ENCODE assay signal across 18 cellular contexts in genomic region chr2:11835403-11835802, GRCh38.
DNase-seq lines count a peak whose midpoint lies in the region; TF ChIP-seq lines count a peak whose summit lies in the region.
"Had no signal": no experiment of that assay in that cellular context is flagged by ENCODE, and none has a peak within 500 bp of the region (broad histone marks: within the 10 kb centered on the region; RNA-seq: fewer than 3 reads in every experiment).

No MANE protein-coding gene starts in this region.

- H3K4me1 ChIP-seq in Karpas-422 (ENCODE audit: low read length): peaks cover 79% of the 10 kb centered on the region
- H3K4me1 ChIP-seq in mesenchymal stem cell (ENCODE audit: control insufficient read depth, insufficient read depth, low read depth, low read length): peaks cover 2% of the 10 kb centered on the region

- H3K4me3 ChIP-seq in Karpas-422 (ENCODE audit: low read length) (peak overlapping the region; percentile 67), mesenchymal stem cell (ENCODE audit: insufficient read depth in 1 of 2, low read depth in 1 of 2, low read length in 2 of 2) (no peak overlapping the region)
- H3K4me3 ChIP-seq: GM12878, MG63, psoas muscle, upper lobe of left lung had no signal

- H2BK12ac ChIP-seq in mesenchymal stem cell (ENCODE audit: low read length in 2 of 2): peak overlapping the region in 1 of 2 experiments; percentile 49

- H3K14ac ChIP-seq in mesenchymal stem cell (ENCODE audit: low read length in 2 of 2): no peak overlapping the region

- no peak overlapping the region for H2BK5ac ChIP-seq in mesenchymal stem cell (ENCODE audit: low read depth, low read length, poor library complexity, severe bottlenecking)

- H2AK5ac ChIP-seq in mesenchymal stem cell (ENCODE audit: low read length, severe bottlenecking): no peak overlapping the region

- H3K18ac ChIP-seq in mesenchymal stem cell (ENCODE audit: low read depth in 1 of 2, low read length in 2 of 2): no peak overlapping the region

- no peaks in the 10 kb centered on the region for H3K9me3 ChIP-seq in Karpas-422 (ENCODE audit: low read length)
- peaks cover 8% of the 10 kb centered on the region for H3K9me3 ChIP-seq in mesenchymal stem cell (ENCODE audit: control insufficient read depth, low read length)
- H3K9me3 ChIP-seq: psoas muscle had no signal

- 98% methylated on average over 3 of the region's 4 CpGs for WGBS in mesenchymal stem cell

- H3K9me2 ChIP-seq in Karpas-422 (replicated peaks; ENCODE audit: insufficient read depth, low read length): no peaks in the 10 kb centered on the region

- no peaks in the 10 kb centered on the region for H4K20me1 ChIP-seq in Karpas-422 (ENCODE audit: insufficient read depth, low read depth, low read length)

- peak; percentile 10 for DNase-seq in NCI-H2227 (lab: John Stamatoyannopoulos, UW; ENCODE audit: unreplicated experiment)
- no peak for DNase-seq in NCI-H2227 treated with DMSO at 0.1 percent for 48 hours (lab: John Stamatoyannopoulos, UW)
- DNase-seq in Karpas-422: peak; percentile 54
- DNase-seq in mesenchymal stem cell: peak; percentile 24
- DNase-seq in activated gamma-delta T cell treated with Interleukin-2 at 50 U/mL for 16 hours: no peak
- no peak for DNase-seq in T-helper 2 cell
- no peak for DNase-seq in SKM-1 treated with dmso at 0.1 percent for 144 hours (lab: John Stamatoyannopoulos, UW; ENCODE audit: unreplicated experiment)
- DNase-seq: activated naive CD8-positive, alpha-beta T cell treated with anti-CD3 and anti-CD28 coated beads for 36 hours; cortex of kidney; DMS79; MG63; NCI-H774; psoas muscle; stimulated activated CD4-positive, alpha-beta T cell treated with anti-CD3 and anti-CD28 coated beads, Interleukin-1b, Interleukin-23, amount 100 ng/mL, for 48 hours; upper lobe of left lung had no signal

- H2AFZ ChIP-seq in Karpas-422 (ENCODE audit: low read length) (no peak overlapping the region), mesenchymal stem cell (ENCODE audit: low read depth, low read length) (no peak overlapping the region)

- H2BK15ac ChIP-seq in mesenchymal stem cell (ENCODE audit: low read depth, poor library complexity, severe bottlenecking): no peak overlapping the region

- no peak overlapping the region for H3K4ac ChIP-seq in mesenchymal stem cell (ENCODE audit: low read depth in 1 of 2, low read length in 2 of 2)

- H4K8ac ChIP-seq in mesenchymal stem cell (ENCODE audit: low read length): no peak overlapping the region

- peak overlapping the region; percentile 92 for H3K4me2 ChIP-seq in Karpas-422 (ENCODE audit: low read depth, low read length, poor library complexity, severe bottlenecking)
- no peak overlapping the region for H3K4me2 ChIP-seq in mesenchymal stem cell (ENCODE audit: low read length, poor library complexity, severe bottlenecking)

- H3K23ac ChIP-seq in mesenchymal stem cell (ENCODE audit: low read length in 2 of 2): no peak overlapping the region

- TF ChIP-seq CTCF in VCaP (conservative IDR thresholded peaks at IDR 0.05): peak; percentile 43; the same call in 1 of the 2 replicates

- no peak overlapping the region for H4K91ac ChIP-seq in mesenchymal stem cell (ENCODE audit: low read length)

- H3K27ac ChIP-seq in Karpas-422 (ENCODE audit: low read length) (peak overlapping the region; percentile 97), VCaP (no peak overlapping the region), mesenchymal stem cell (ENCODE audit: low read length, poor library complexity, severe bottlenecking) (no peak overlapping the region)
- H3K27ac ChIP-seq: HL-60, psoas muscle, upper lobe of left lung had no signal

- no peak overlapping the region for H2BK120ac ChIP-seq in mesenchymal stem cell (ENCODE audit: low read depth, low read length)

- H3K9ac ChIP-seq in Karpas-422 (ENCODE audit: low read length) (peak overlapping the region; percentile 87), mesenchymal stem cell (ENCODE audit: low read length) (no peak overlapping the region)

- H3K27me3 ChIP-seq in Karpas-422 (ENCODE audit: low read length): no peaks in the 10 kb centered on the region
- H3K27me3 ChIP-seq in mesenchymal stem cell (ENCODE audit: control insufficient read depth in 1 of 2, insufficient read depth in 1 of 2, low read length in 2 of 2): no peaks in the 10 kb centered on the region
- H3K27me3 ChIP-seq: MG63, upper lobe of left lung had no signal

- H3K36me3 ChIP-seq in Karpas-422 (ENCODE audit: insufficient read depth, low read length) (no peaks in the 10 kb centered on the region), mesenchymal stem cell (ENCODE audit: control insufficient read depth in 1 of 2, insufficient read depth in 2 of 2, low read depth in 1 of 2, low read length in 2 of 2) (no peaks in the 10 kb centered on the region)
- H3K36me3 ChIP-seq: MG63, upper lobe of left lung had no signal

- H3K79me1 ChIP-seq in mesenchymal stem cell (replicated peaks; ENCODE audit: low read length, poor library complexity, severe bottlenecking): no peaks in the 10 kb centered on the region

- H3K79me2 ChIP-seq in Karpas-422 (ENCODE audit: low read length): peaks cover 55% of the 10 kb centered on the region

Comparison
In these comparisons a context has a peak if more than half of its experiments do, and no peak if none do; other contexts are left out.
1. DNase-seq: peak in NCI-H2227 (single experiment), Karpas-422 (single experiment) and mesenchymal stem cell (single experiment); none in NCI-H2227 treated with DMSO at 0.1 percent for 48 hours (single experiment), activated gamma-delta T cell treated with Interleukin-2 at 50 U/mL for 16 hours (single experiment), T-helper 2 cell (0 of 5) and SKM-1 treated with dmso at 0.1 percent for 144 hours (single experiment).